ENCODE assay signal across 25 cellular contexts in the genomic region with DNA sequence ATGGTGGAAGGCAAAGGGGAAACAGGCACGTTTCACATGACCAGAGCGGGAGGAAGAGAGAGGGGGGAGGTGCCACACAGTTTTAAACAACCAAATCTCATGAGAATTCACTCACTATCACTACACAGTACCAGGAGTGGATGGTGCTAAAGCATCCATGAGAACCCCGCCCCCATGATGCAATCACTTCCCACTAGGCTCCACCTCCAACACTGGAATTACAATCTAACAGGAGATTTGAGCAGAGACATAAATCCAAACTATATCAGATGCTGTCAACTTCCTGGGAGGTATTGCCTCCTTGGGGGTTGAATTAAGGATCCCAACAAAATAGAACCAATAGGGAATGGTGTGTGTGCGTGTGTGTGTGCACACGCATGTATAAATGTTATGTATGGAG.
"Had no signal": no experiment of that assay in that cellular context is flagged by ENCODE, and none has a peak within 500 bp of the region (broad histone marks: within the 10 kb centered on the region; RNA-seq: fewer than 3 reads in every experiment).

No MANE protein-coding gene starts in this region.

- H3K36me3 ChIP-seq: neutrophil, ovary, right lobe of liver, sigmoid colon, stomach, thoracic aorta, thyroid gland, tibial nerve, upper lobe of left lung, uterus had no signal

- H3K27ac ChIP-seq: neutrophil, ovary, parathyroid adenoma, psoas muscle, right lobe of liver, sigmoid colon, stomach, thoracic aorta, thyroid gland, tibial nerve, upper lobe of left lung, uterus had no signal

- H3K9me3 ChIP-seq: neutrophil, ovary, psoas muscle, right lobe of liver, sigmoid colon, stomach, thoracic aorta, thyroid gland, tibial nerve, upper lobe of left lung, uterus had no signal

- DNase-seq: naive thymus-derived CD8-positive, alpha-beta T cell; nephron progenitor cell; nucleus accumbens; ovary; posterior cingulate gyrus; psoas muscle; right cardiac atrium; right lobe of liver; sigmoid colon; small intestine; stimulated activated CD4-positive, alpha-beta T cell treated with anti-CD3 and anti-CD28 coated beads, Interleukin-15, amount 100 ng/mL, for 24 hours; stimulated activated CD4-positive, alpha-beta T cell treated with anti-CD3 and anti-CD28 coated beads, Interleukin-2, amount 100 ng/mL, for 24 hours; stimulated activated CD4-positive, alpha-beta T cell treated with anti-CD3 and anti-CD28 coated beads, Interleukin-2, amount 100 ng/mL, for 48 hours; stimulated activated CD4-positive, alpha-beta T cell treated with anti-CD3 and anti-CD28 coated beads, Interleukin-4, amount 100 ng/mL, for 24 hours; stimulated activated naive B cell treated with anti-CD40 and anti-IgM and Interleukin-4, amounts not matched to agents 10 μg/mL and 1 μg/mL and 100 μg/mL, for 72 hours; stimulated activated naive CD4-positive, alpha-beta T cell treated with Interleukin-2 at 50 U/mL for 16 hours; stomach; thyroid gland; trophoblast cell; upper lobe of left lung; uterus had no signal

- H3K9ac ChIP-seq: parathyroid adenoma had no signal

- FAIRE-seq: small intestine had no signal

- H3K79me2 ChIP-seq: parathyroid adenoma had no signal

- H2AFZ ChIP-seq: parathyroid adenoma had no signal

- H3K4me1 ChIP-seq: parathyroid adenoma, psoas muscle, right lobe of liver, sigmoid colon, stomach, thyroid gland, tibial nerve, upper lobe of left lung, uterus had no signal

- H3K27me3 ChIP-seq: neutrophil, ovary, right lobe of liver, sigmoid colon, stomach, thyroid gland, tibial nerve, upper lobe of left lung, uterus had no signal

- H3K4me3 ChIP-seq: ovary, psoas muscle, right lobe of liver, sigmoid colon, stomach, thoracic aorta, thyroid gland, tibial nerve, upper lobe of left lung, uterus had no signal
